ENCODE assay signal across 22 cellular contexts in genomic region chr6:5785235-5785634, GRCh38.
"Had no signal": no experiment of that assay in that cellular context is flagged by ENCODE, and none has a peak within 500 bp of the region (broad histone marks: within the 10 kb centered on the region; RNA-seq: fewer than 3 reads in every experiment).

No MANE protein-coding gene starts in this region.

- H3K4me1 ChIP-seq: pancreas had no signal

- H3K4me3 ChIP-seq: esophagus squamous epithelium, heart left ventricle, lung, pancreas, smooth muscle cell had no signal

- DNase-seq: cerebellar nuclear complex; dermis blood vessel endothelial cell; esophagus squamous epithelium; foreskin fibroblast; heart left ventricle; hippocampal formation; left colon; left ventricle myocardium superior; mesendoderm; naive thymus-derived CD4-positive, alpha-beta T cell; occipital lobe; pancreas; right cardiac atrium; stimulated activated CD4-positive, alpha-beta T cell treated with anti-CD3 and anti-CD28 coated beads, Interleukin-4, amount 100 ng/mL, for 1 hour; stimulated activated CD8-positive, alpha-beta memory T cell treated with anti-CD3 and anti-CD28 coated beads, Interleukin-4, amount 100 ng/mL, for 48 hours; stimulated activated naive CD8-positive, alpha-beta T cell treated with anti-CD3 and anti-CD28 coated beads, Interleukin-15, amount 100 ng/mL, for 72 hours; substantia nigra; trophoblast cell had no signal

- H3K9me3 Mint-ChIP-seq: stimulated activated effector memory CD8-positive, alpha-beta T cell treated with anti-CD3 and anti-CD28 coated beads, Interleukin-12 subunit alpha, Interleukin-12 subunit beta, amount 100 ng/mL, for 72 hours; stimulated activated naive CD8-positive, alpha-beta T cell treated with anti-CD3 and anti-CD28 coated beads, Interleukin-15, amount 100 ng/mL, for 72 hours had no signal

- H3K36me3 ChIP-seq: esophagus squamous epithelium, heart left ventricle, pancreas had no signal

- H3K27me3 ChIP-seq: esophagus squamous epithelium, heart left ventricle, pancreas had no signal

- H3K27ac Mint-ChIP-seq: naive thymus-derived CD4-positive, alpha-beta T cell; progenitor cell of endocrine pancreas; stimulated activated naive CD8-positive, alpha-beta T cell treated with anti-CD3 and anti-CD28 coated beads, Interleukin-15, amount 100 ng/mL, for 72 hours had no signal

- H3K36me3 Mint-ChIP-seq: stimulated activated effector memory CD8-positive, alpha-beta T cell treated with anti-CD3 and anti-CD28 coated beads, Interleukin-12 subunit alpha, Interleukin-12 subunit beta, amount 100 ng/mL, for 72 hours had no signal

- H3K4me3 Mint-ChIP-seq: naive thymus-derived CD4-positive, alpha-beta T cell; stimulated activated effector memory CD8-positive, alpha-beta T cell treated with anti-CD3 and anti-CD28 coated beads, Interleukin-12 subunit alpha, Interleukin-12 subunit beta, amount 100 ng/mL, for 72 hours; stimulated activated naive CD8-positive, alpha-beta T cell treated with anti-CD3 and anti-CD28 coated beads, Interleukin-15, amount 100 ng/mL, for 72 hours had no signal

- ATAC-seq: heart left ventricle; left colon; left ventricle myocardium superior; naive thymus-derived CD4-positive, alpha-beta T cell; pancreas; right cardiac atrium; stimulated activated effector memory CD8-positive, alpha-beta T cell treated with anti-CD3 and anti-CD28 coated beads, Interleukin-12 subunit alpha, Interleukin-12 subunit beta, amount 100 ng/mL, for 72 hours; stimulated activated naive CD8-positive, alpha-beta T cell treated with anti-CD3 and anti-CD28 coated beads, Interleukin-15, amount 100 ng/mL, for 72 hours had no signal

- H3K9me3 ChIP-seq: esophagus squamous epithelium, heart left ventricle, pancreas had no signal

- H3K27ac ChIP-seq: esophagus squamous epithelium, heart left ventricle, pancreas had no signal

- H3K27me3 Mint-ChIP-seq: stimulated activated naive CD8-positive, alpha-beta T cell treated with anti-CD3 and anti-CD28 coated beads, Interleukin-15, amount 100 ng/mL, for 72 hours had no signal
